In genomic region chr1:182255494-182255893, GRCh38 we compare ENCODE assay signal across 12 cellular contexts.
"Had no signal": no experiment of that assay in that cellular context is flagged by ENCODE, and none has a peak within 500 bp of the region (broad histone marks: within the 10 kb centered on the region; RNA-seq: fewer than 3 reads in every experiment).

No MANE protein-coding gene starts in this region.

- H3K4me3 ChIP-seq: right lobe of liver, stomach, thoracic aorta, transverse colon had no signal

- ATAC-seq: esophagus mucosa, right lobe of liver had no signal

- H3K27me3 ChIP-seq: right lobe of liver, stomach, transverse colon had no signal

- H3K36me3 ChIP-seq: right lobe of liver, stomach, thoracic aorta, transverse colon had no signal

- H3K9me3 ChIP-seq: right lobe of liver, stomach, thoracic aorta, transverse colon had no signal

- DNase-seq: effector memory CD4-positive, alpha-beta T cell; islet precursor cell; mesendoderm; naive B cell; right lobe of liver; stimulated activated CD4-positive, alpha-beta T cell treated with anti-CD3 and anti-CD28 coated beads, Interleukin-2, amount 100 ng/mL, for 24 hours; stimulated activated naive CD4-positive, alpha-beta T cell; stomach; substantia nigra; transverse colon had no signal

- H3K27ac ChIP-seq: right lobe of liver, stomach, thoracic aorta, transverse colon had no signal
